Comparison of ENCODE assay signal across 18 cellular contexts in the genomic region with DNA sequence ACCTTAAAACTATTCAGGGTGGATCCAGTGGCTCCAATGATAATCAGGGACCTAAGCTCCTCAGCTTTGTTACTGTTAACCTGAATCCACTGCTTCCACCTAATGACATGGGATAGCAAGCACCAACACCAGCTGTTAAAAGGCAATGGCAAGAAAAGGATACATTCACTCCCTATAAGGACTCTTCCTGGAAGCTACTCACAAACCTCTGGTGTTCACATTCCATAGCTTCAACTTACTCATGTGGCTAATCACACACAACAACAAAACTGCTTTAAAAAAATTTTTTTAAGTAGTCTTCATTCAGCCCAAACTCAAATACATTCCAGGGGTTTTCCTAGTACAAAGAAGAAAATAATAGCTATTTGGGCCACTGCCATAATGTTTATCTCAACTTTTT.
"Had no signal": no experiment of that assay in that cellular context is flagged by ENCODE, and none has a peak within 500 bp of the region (broad histone marks: within the 10 kb centered on the region; RNA-seq: fewer than 3 reads in every experiment).

No MANE protein-coding gene starts in this region.

- H3K27me3 ChIP-seq: ascending aorta, thyroid gland, vagina had no signal

- H3K4me3 ChIP-seq: ascending aorta, lower lobe of right lung, skin epidermis, thyroid gland, vagina had no signal

- H3K36me3 ChIP-seq: ascending aorta, lower lobe of right lung, thyroid gland, vagina had no signal

- H3K27ac ChIP-seq: ascending aorta, lower lobe of right lung, parathyroid adenoma, skin epidermis, thyroid gland, vagina, VCaP had no signal

- H3K9me3 ChIP-seq: ascending aorta, lower lobe of right lung, thyroid gland, vagina had no signal

- DNase-seq: activated CD4-positive, alpha-beta memory T cell treated with anti-CD3 and anti-CD28 coated beads for 36 hours; activated naive CD8-positive, alpha-beta T cell treated with anti-CD3 and anti-CD28 coated beads, Interleukin-2, amount 10 ng/mL, durations not matched to agents 7 days and 5 days; activated T-cell treated with anti-CD3 and anti-CD28 coated beads, Interleukin-2, amount 50 U/mL, for 72 hours; central memory CD4-positive, alpha-beta T cell; endodermal cell; hippocampal formation; kidney glomerular epithelial cell; lower lobe of right lung; midbrain; retina; T-helper 9 cell; thyroid gland had no signal

- ATAC-seq: activated T-cell treated with anti-CD3 and anti-CD28 coated beads, Interleukin-2, amount 50 U/mL, for 72 hours; lower lobe of right lung; stimulated activated effector memory CD8-positive, alpha-beta T cell treated with anti-CD3 and anti-CD28 coated beads, Interleukin-12 subunit alpha, Interleukin-12 subunit beta, amount 100 ng/mL, for 72 hours had no signal

- H3K4me1 ChIP-seq: parathyroid adenoma had no signal
